23 cellular contexts compared by ENCODE assay signal in the genomic region with DNA sequence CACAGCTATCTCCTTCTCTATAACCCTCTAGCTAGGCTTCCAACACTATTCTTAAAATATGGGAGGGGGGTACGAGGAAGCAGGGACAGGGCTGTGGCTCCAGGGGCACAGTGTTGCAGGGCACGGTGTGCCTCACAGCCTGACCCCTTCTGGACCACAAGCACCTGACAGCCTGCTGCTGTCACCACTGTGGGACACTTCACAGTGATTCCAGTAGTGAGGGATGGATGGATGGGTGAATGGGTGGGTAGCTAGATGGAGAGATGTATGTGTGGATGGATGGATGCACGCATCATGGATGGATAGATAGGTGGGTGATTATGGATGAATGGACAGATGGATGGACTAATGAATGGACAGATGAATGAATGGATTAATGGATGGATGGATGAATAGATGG. TPM values are rescaled to one million over a fixed set of nuclear protein-coding genes. Genes with fewer than 3 reads are reported as not detected.
DNase-seq lines count a peak whose midpoint lies in the region; ATAC-seq and TF ChIP-seq lines count a peak whose summit lies in the region.
"Had no signal": no experiment of that assay in that cellular context is flagged by ENCODE, and none has a peak within 500 bp of the region (broad histone marks: within the 10 kb centered on the region; RNA-seq: fewer than 3 reads in every experiment).

No MANE protein-coding gene starts in this region.

- ATAC-seq in left cardiac atrium = no peak
- no peak for ATAC-seq in left colon
- ATAC-seq: mucosa of descending colon had no signal

- TF ChIP-seq CTCF in left ventricle myocardium inferior (IDR thresholded peaks at IDR 0.05; ENCODE audit: borderline replicate concordance) (no peak), mammary epithelial cell (conservative IDR thresholded peaks at IDR 0.05 in 1 of 2, IDR thresholded peaks at IDR 0.05 in 1 of 2; ENCODE audit: extremely low read depth in 1 of 2, insufficient read depth in 1 of 2, low read depth in 1 of 2, low read length in 2 of 2) (no peak), tibial artery (IDR thresholded peaks at IDR 0.05) (no peak), CD14-positive monocyte (IDR thresholded peaks at IDR 0.05) (no peak)

- H3K9ac ChIP-seq in mammary epithelial cell (ENCODE audit: insufficient read depth, low read length) = no peak overlapping the region
- H3K9ac ChIP-seq in neuronal stem cell (ENCODE audit: low read depth, low read length, poor library complexity) = no peak overlapping the region
- H3K9ac ChIP-seq: neural progenitor cell had no signal

- no peak overlapping the region for H4K8ac ChIP-seq in neuronal stem cell (ENCODE audit: low read depth, low read length)

- H3K4me3 ChIP-seq in left ventricle myocardium inferior (no peak overlapping the region), mammary epithelial cell (replicated peaks in 1 of 3; ENCODE audit: insufficient read depth in 1 of 3, low read depth in 2 of 3, low read length in 3 of 3) (no peak overlapping the region), neuronal stem cell (ENCODE audit: low read length in 2 of 2) (no peak overlapping the region), tibial artery (no peak overlapping the region)
- H3K4me3 ChIP-seq: A549, mucosa of descending colon, neural progenitor cell had no signal

- no peaks in the 10 kb centered on the region for H4K20me1 ChIP-seq in mammary epithelial cell (ENCODE audit: insufficient read depth, low read length)

- no peaks in the 10 kb centered on the region for H3K27me3 Mint-ChIP-seq in CD14-positive monocyte (ENCODE audit: low read depth in 3 of 3)
- H3K27me3 Mint-ChIP-seq: activated CD4-positive, alpha-beta memory T cell treated with anti-CD3 and anti-CD28 coated beads, Interleukin-2, amount 10 ng/mL, durations not matched to agents 7 days and 5 days had no signal

- no peak for DNase-seq in left ventricle myocardium inferior
- DNase-seq in left cardiac atrium = no peak
- DNase-seq in mammary epithelial cell = no peak
- no peak for DNase-seq in neuronal stem cell (ENCODE audit: low spot score)
- no peak for DNase-seq in tibial artery
- DNase-seq in CD14-positive monocyte (ENCODE audit: low spot score) = no peak
- DNase-seq in left colon = no peak
- DNase-seq in activated T-cell treated with anti-CD3 and anti-CD28 coated beads, Interleukin-2, amount 50 U/mL, for 48 hours = no peak
- DNase-seq: activated CD4-positive, alpha-beta memory T cell treated with anti-CD3 and anti-CD28 coated beads, Interleukin-2, amount 10 ng/mL, durations not matched to agents 7 days and 5 days; activated naive CD4-positive, alpha-beta T cell; activated T-cell treated with anti-CD3 and anti-CD28 coated beads for 4 hours; central memory CD4-positive, alpha-beta T cell; DMS 273 treated with DMSO at 0.1 percent for 48 hours; mucosa of descending colon; NCI-H1417; NCI-H2171; NCI-H526; SHP77 treated with DMSO at 0.1 percent for 48 hours; T-helper 2 cell; WERI-Rb-1 had no signal

- H3K4ac ChIP-seq in neuronal stem cell (ENCODE audit: low read length) = no peak overlapping the region

- no peaks in the 10 kb centered on the region for H3K27me3 ChIP-seq in left ventricle myocardium inferior (ENCODE audit: low read depth)
- H3K27me3 ChIP-seq in mammary epithelial cell (ENCODE audit: insufficient read depth, low read length) = no peaks in the 10 kb centered on the region
- H3K27me3 ChIP-seq in neuronal stem cell (ENCODE audit: control insufficient read depth in 3 of 3, insufficient read depth in 3 of 3, low read depth in 1 of 3, low read length in 3 of 3) = no peaks in the 10 kb centered on the region
- H3K27me3 ChIP-seq in tibial artery = no peaks in the 10 kb centered on the region
- H3K27me3 ChIP-seq: neural progenitor cell had no signal

- H3K27ac ChIP-seq in left ventricle myocardium inferior (replicated peaks) (peak overlapping the region; percentile 90), mammary epithelial cell (ENCODE audit: insufficient read depth, low read depth, low read length) (peak overlapping the region; percentile 97), neuronal stem cell (replicated peaks; ENCODE audit: low read length) (no peak overlapping the region), tibial artery (peak overlapping the region; percentile 71)
- H3K27ac ChIP-seq: A549, neural progenitor cell, WERI-Rb-1 had no signal

- no peak overlapping the region for H2BK12ac ChIP-seq in neuronal stem cell (ENCODE audit: low read length)

- no peaks in the 10 kb centered on the region for H3K9me3 ChIP-seq in left ventricle myocardium inferior (replicated peaks)
- H3K9me3 ChIP-seq in mammary epithelial cell (replicated peaks; ENCODE audit: insufficient read depth, low read length) = no peaks in the 10 kb centered on the region
- H3K9me3 ChIP-seq in neuronal stem cell (replicated peaks in 1 of 2; ENCODE audit: control insufficient read depth in 2 of 2, insufficient read depth in 1 of 2, low read depth in 1 of 2, low read length in 2 of 2) = no peaks in the 10 kb centered on the region
- H3K9me3 ChIP-seq in tibial artery = no peaks in the 10 kb centered on the region
- H3K9me3 ChIP-seq: A549, mucosa of descending colon had no signal

- H3K4me1 ChIP-seq in left ventricle myocardium inferior (peaks cover 50% of the 10 kb centered on the region), mammary epithelial cell (ENCODE audit: insufficient read depth, low read length) (peaks cover 25% of the 10 kb centered on the region), neuronal stem cell (ENCODE audit: control insufficient read depth in 2 of 2, insufficient read depth in 1 of 2, low read depth in 1 of 2, low read length in 2 of 2) (peaks cover 0 to 14% of the 10 kb centered on the region in 2 donors), tibial artery (peaks cover 0 to 48% (median 35%) of the 10 kb centered on the region in 4 donors)

- H3K36me3 ChIP-seq in left ventricle myocardium inferior = no peaks in the 10 kb centered on the region
- H3K36me3 ChIP-seq in mammary epithelial cell (ENCODE audit: insufficient read depth, low read length) = no peaks in the 10 kb centered on the region
- no peaks in the 10 kb centered on the region for H3K36me3 ChIP-seq in neuronal stem cell (replicated peaks in 1 of 2; ENCODE audit: control insufficient read depth in 2 of 2, insufficient read depth in 2 of 2, low read length in 2 of 2)
- no peaks in the 10 kb centered on the region for H3K36me3 ChIP-seq in tibial artery
- H3K36me3 ChIP-seq: neural progenitor cell, WERI-Rb-1 had no signal

- no peak overlapping the region for H3K14ac ChIP-seq in neuronal stem cell (ENCODE audit: low read length)

- peak overlapping the region; percentile 32 for H3K23ac ChIP-seq in neuronal stem cell (ENCODE audit: low read depth, low read length, poor library complexity)

- H3K79me2 ChIP-seq in mammary epithelial cell (ENCODE audit: insufficient read depth, low read length) = peaks cover 67% of the 10 kb centered on the region

- dilution Hi-C loops in mammary epithelial cell (cut with HindIII; ENCODE audit: low sequenced_read_pairs) = no loop called here

- no peak overlapping the region for H4K91ac ChIP-seq in neuronal stem cell (ENCODE audit: low read depth, low read length, poor library complexity)

- peaks cover 0 to 7% (median 1%) of the 10 kb centered on the region in 7 donors for H3K9me3 Mint-ChIP-seq in CD14-positive monocyte
- H3K9me3 Mint-ChIP-seq: HFFc6, neural progenitor cell had no signal

- CTCF ChIA-PET in mammary epithelial cell (lab: Charles Lee; ENCODE audit: low non-redundant PET) = no interaction called here

- BruUV-seq in mammary epithelial cell (replicated peaks; lab: Mats Ljungman, UMichigan) = no TSS peak

- WGBS in mammary epithelial cell (ENCODE audit: low coverage, missing lambda C conversion rate) = 100% methylated on average over 3 of the region's 3 CpGs
- WGBS in neuronal stem cell (ENCODE audit: extremely low coverage in 2 of 2, insufficient read length in 2 of 2, insufficient replicate concordance in 1 of 2), 2 donors = 100% methylated on average over 1 of the region's 3 CpGs; no CpG with 5 or more reads in 1 of the 2 donors

- intact Hi-C loops in left ventricle myocardium inferior (cut with micrococcal nuclease) (no loop called here), left cardiac atrium (cut with DNase I) (no loop called here), mammary epithelial cell (cut with micrococcal nuclease) (no loop called here), tibial artery (cut with DNase I; ENCODE audit: low total_unique reads) (no loop called here), CD14-positive monocyte (cut with micrococcal nuclease) (no loop called here), left colon (cut with DNase I, micrococcal nuclease) (no loop called here)

- H3K4me1 Mint-ChIP-seq in CD14-positive monocyte = no peaks in the 10 kb centered on the region
- H3K4me1 Mint-ChIP-seq: activated CD4-positive, alpha-beta memory T cell treated with anti-CD3 and anti-CD28 coated beads, Interleukin-2, amount 10 ng/mL, durations not matched to agents 7 days and 5 days had no signal

- no peak overlapping the region for H3K27ac Mint-ChIP-seq in CD14-positive monocyte
- H3K27ac Mint-ChIP-seq: activated CD4-positive, alpha-beta memory T cell treated with anti-CD3 and anti-CD28 coated beads, Interleukin-2, amount 10 ng/mL, durations not matched to agents 7 days and 5 days; HFFc6; neural progenitor cell had no signal

- H2BK15ac ChIP-seq in neuronal stem cell (ENCODE audit: low read length) = no peak overlapping the region

- no peak overlapping the region for H2BK5ac ChIP-seq in neuronal stem cell (ENCODE audit: low read length)

- in situ Hi-C loops in mammary epithelial cell (cut with MboI; ENCODE audit: low sequenced_read_pairs in 2 of 2) = no loop called here

- H3K4me2 ChIP-seq in mammary epithelial cell (ENCODE audit: insufficient read depth, low read depth, low read length) (no peak overlapping the region), neuronal stem cell (ENCODE audit: insufficient read depth, low read length, poor library complexity, severe bottlenecking) (no peak overlapping the region)
- H3K4me2 ChIP-seq: neural progenitor cell had no signal

- H2AK5ac ChIP-seq in neuronal stem cell (ENCODE audit: low read depth, low read length) = no peak overlapping the region

- H3K18ac ChIP-seq in neuronal stem cell (ENCODE audit: low read length) = no peak overlapping the region

- no peak overlapping the region for H3K4me3 Mint-ChIP-seq in CD14-positive monocyte
- H3K4me3 Mint-ChIP-seq: activated CD4-positive, alpha-beta memory T cell treated with anti-CD3 and anti-CD28 coated beads, Interleukin-2, amount 10 ng/mL, durations not matched to agents 7 days and 5 days; HFFc6; neural progenitor cell had no signal

- peaks cover 13% of the 10 kb centered on the region for H3K79me1 ChIP-seq in neuronal stem cell (ENCODE audit: low read depth, low read length)

- no peak overlapping the region for H2BK120ac ChIP-seq in neuronal stem cell (ENCODE audit: low read depth, low read length)

- H2AFZ ChIP-seq in mammary epithelial cell (ENCODE audit: low read depth, low read length) (no peak overlapping the region), neuronal stem cell (ENCODE audit: low read length) (no peak overlapping the region)
- H2AFZ ChIP-seq: neural progenitor cell had no signal

- no peaks in the 10 kb centered on the region for H3K36me3 Mint-ChIP-seq in CD14-positive monocyte

RNA-seq across cellular contexts. Expression of gene PXDN, which starts 21.6 kb away (rescaled TPM):
- 15.7 TPM for total RNA-seq in left ventricle myocardium inferior
- 10 to 100 TPM; 34.8 to 46.0 TPM for total RNA-seq in left cardiac atrium
- total RNA-seq in mammary epithelial cell = 100 to 1,000 TPM in 1 of 2 donors, 10 to 100 TPM in 1; 99.8 to 103 TPM
- 99.0 TPM for polyA plus RNA-seq in mammary epithelial cell
- polyA minus RNA-seq in mammary epithelial cell = 120 TPM
- polyA plus RNA-seq in neuronal stem cell (2013, experiment 1 of 2) = 105 TPM
- polyA plus RNA-seq in neuronal stem cell (2013, experiment 2 of 2) = 108 TPM
- polyA plus RNA-seq in CD14-positive monocyte = not detected
- 10 to 100 TPM; 11.6 to 13.3 TPM for total RNA-seq in left colon
- total RNA-seq: activated CD4-positive, alpha-beta memory T cell treated with anti-CD3 and anti-CD28 coated beads, Interleukin-2, amount 10 ng/mL, durations not matched to agents 7 days and 5 days had no signal
